Comparison of ENCODE assay signal across 23 cellular contexts in the genomic region with DNA sequence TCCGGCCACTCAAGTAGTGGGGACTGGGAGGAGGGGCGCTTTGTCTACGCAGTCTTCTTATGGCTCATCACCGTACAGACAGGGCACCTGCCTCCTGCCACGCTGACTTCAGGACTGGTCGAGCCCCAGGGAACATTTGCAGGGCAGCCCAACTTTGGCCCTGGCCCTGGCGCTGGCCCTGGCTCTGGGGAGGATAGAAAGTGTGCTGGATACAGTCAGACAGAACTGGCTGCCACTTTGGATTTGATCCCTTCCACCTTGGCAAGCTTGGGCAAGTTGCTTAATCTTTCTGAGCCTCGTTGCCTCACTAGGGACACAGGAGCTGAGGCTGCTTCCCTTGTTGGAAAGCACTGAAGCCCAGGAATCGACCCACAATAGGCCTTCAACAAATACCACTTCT. TPM values are rescaled to one million over a fixed set of nuclear protein-coding genes. Genes with fewer than 3 reads are reported as not detected.
DNase-seq lines count a peak whose midpoint lies in the region; ATAC-seq, FAIRE-seq and TF ChIP-seq lines count a peak whose summit lies in the region.
"Had no signal": no experiment of that assay in that cellular context is flagged by ENCODE, and none has a peak within 500 bp of the region (broad histone marks: within the 10 kb centered on the region; RNA-seq: fewer than 3 reads in every experiment).

No MANE protein-coding gene starts in this region.

- peak; percentile 38 for DNase-seq in AG10803 (ENCODE audit: low read depth)
- peak; percentile 10 for DNase-seq in bronchial epithelial cell (ENCODE audit: low read depth)
- DNase-seq in heart right ventricle: peak in 1 of 2 donors; percentile 40
- DNase-seq in midbrain (lab: John Stamatoyannopoulos, UW): peak; percentile 22
- DNase-seq in stimulated activated naive CD4-positive, alpha-beta T cell (lab: John Stamatoyannopoulos, UW): no peak
- no peak for DNase-seq in omental fat pad (ENCODE audit: low spot score)
- DNase-seq: activated CD4-positive, CD25-positive, alpha-beta regulatory T cell treated with anti-CD3 and anti-CD28 coated beads, Interleukin-2, amount 50 U/mL, for 72 hours; activated gamma-delta T cell; brain microvascular endothelial cell; Caco-2; DND-41; NCI-H1092 treated with DMSO at 0.1 percent for 48 hours; NCI-H187 treated with DMSO at 0.1 percent for 48 hours; Peyer's patch; T-cell had no signal

- H3K9me3 ChIP-seq in heart right ventricle: no peaks in the 10 kb centered on the region
- H3K9me3 ChIP-seq: A549; BLaER1 treated with 17β-estradiol and CSF1 and Interleukin-3, amounts not matched to agents 10 nM and 100 nM; Caco-2; Peyer's patch; SJSA1 had no signal

- no peak for TF ChIP-seq CTCF in AG10803 (conservative IDR thresholded peaks at IDR 0.05; ENCODE audit: low read length)
- no peak for TF ChIP-seq CTCF in bronchial epithelial cell (IDR thresholded peaks at IDR 0.05; ENCODE audit: insufficient read depth, low read length, severe bottlenecking)
- TF ChIP-seq CTCF in heart right ventricle (IDR thresholded peaks at IDR 0.05): no peak
- no peak for TF ChIP-seq CTCF in omental fat pad (IDR thresholded peaks at IDR 0.05)

- H3K27me3 ChIP-seq in bronchial epithelial cell (ENCODE audit: control insufficient read depth, insufficient read depth, low read length) (no peaks in the 10 kb centered on the region), heart right ventricle (no peaks in the 10 kb centered on the region)
- H3K27me3 ChIP-seq: BLaER1 treated with 17β-estradiol and CSF1 and Interleukin-3, amounts not matched to agents 10 nM and 100 nM; brain microvascular endothelial cell; Peyer's patch; SJSA1 had no signal

- no peak for FAIRE-seq in bronchial epithelial cell (lab: Jason Lieb, UNC)
- FAIRE-seq: A549, colon had no signal

- 67 to 76% methylated on average over 9 of the region's 9 CpGs for WGBS in heart right ventricle, 2 donors

- H3K27ac ChIP-seq in heart right ventricle: peak overlapping the region in 1 of 10 donors; percentile 31
- H3K27ac ChIP-seq: A549; BLaER1 treated with 17β-estradiol and CSF1 and Interleukin-3, amounts not matched to agents 10 nM and 100 nM; brain microvascular endothelial cell; HL-60; Peyer's patch; SJSA1 had no signal

- H3K4me3 ChIP-seq in AG10803 (ENCODE audit: low read length) (no peak overlapping the region), bronchial epithelial cell (ENCODE audit: low read depth, low read length) (no peak overlapping the region), heart right ventricle (no peak overlapping the region)
- H3K4me3 ChIP-seq: A549; BLaER1 treated with 17β-estradiol and CSF1 and Interleukin-3, amounts not matched to agents 10 nM and 100 nM; Peyer's patch; SJSA1 had no signal

- peaks cover 0 to 37% (median 11%) of the 10 kb centered on the region in 9 donors for H3K4me1 ChIP-seq in heart right ventricle
- H3K4me1 ChIP-seq: A549; BLaER1 treated with 17β-estradiol and CSF1 and Interleukin-3, amounts not matched to agents 10 nM and 100 nM; SJSA1 had no signal

- H3K36me3 ChIP-seq in bronchial epithelial cell (ENCODE audit: control insufficient read depth, insufficient read depth, low read length) (no peaks in the 10 kb centered on the region), heart right ventricle (peaks cover 0 to 79% (median 6%) of the 10 kb centered on the region in 9 donors)
- H3K36me3 ChIP-seq: brain microvascular endothelial cell, SJSA1 had no signal

- ATAC-seq in heart right ventricle (peak in 6 of 8 donors; percentile 13 to 80 (median 63)), HG02852 (IDR thresholded peaks at IDR 0.05; ENCODE audit: unreplicated experiment) (no peak), HG02759 (IDR thresholded peaks at IDR 0.05; ENCODE audit: unreplicated experiment) (no peak), omental fat pad (ENCODE audit: low FRiP score) (no peak)
- ATAC-seq: A549, T-cell had no signal

- intact Hi-C loops in heart right ventricle (cut with DNase I): no loop called here

RNA-seq across cellular contexts. Expression of a gene that starts 13.6 kb away (rescaled TPM):
- total RNA-seq in bronchial epithelial cell (1.3 TPM in 2 replicates), heart right ventricle (10 to 100 TPM in 9 of 10 donors, 1 to 10 TPM in 1; 7.5 to 79.1 (median 16.2) TPM), omental fat pad (100 to 1,000 TPM in 1 of 4 donors, 10 to 100 TPM in 3; 36.3 to 172 (median 54.3) TPM)
- polyA plus RNA-seq in heart right ventricle: 10 to 100 TPM; 18.8 to 30.2 TPM
- polyA plus RNA-seq: neural cell had no signal

Comparison
In these comparisons a context has a peak if more than half of its experiments do, and no peak if none do; other contexts are left out.
1. DNase-seq: peak in AG10803 (single experiment), bronchial epithelial cell (single experiment) and midbrain (single experiment); none in stimulated activated naive CD4-positive, alpha-beta T cell (0 of 6) and omental fat pad (single experiment).
2. ATAC-seq: peak in heart right ventricle (6 of 8); none in HG02852 (single experiment), HG02759 (single experiment) and omental fat pad (single experiment).